8 cellular contexts compared by ENCODE assay signal in the genomic region with DNA sequence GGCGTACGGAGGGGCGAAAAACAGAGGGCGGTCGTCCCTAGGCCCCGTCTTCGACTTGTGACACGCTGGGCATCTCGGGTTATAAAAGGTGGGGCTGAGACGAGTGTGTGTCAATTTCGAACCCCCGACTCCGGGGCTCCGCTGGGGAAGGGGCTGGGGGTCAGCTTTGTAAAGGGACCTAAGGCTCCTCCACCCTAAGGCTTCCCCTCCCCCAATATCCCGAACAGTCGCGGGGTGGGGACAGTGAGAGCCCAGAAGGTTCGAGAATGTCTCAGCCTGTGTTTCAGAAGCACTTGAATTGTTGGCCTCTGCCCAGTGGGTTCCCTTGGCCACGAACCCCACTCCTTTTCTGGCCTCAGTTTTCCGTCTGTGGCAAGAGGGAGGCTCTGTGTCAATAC. TPM values are rescaled to one million over a fixed set of nuclear protein-coding genes. Genes with fewer than 3 reads are reported as not detected.
DNase-seq lines count a peak whose midpoint lies in the region; ATAC-seq and TF ChIP-seq lines count a peak whose summit lies in the region.

No MANE protein-coding gene starts in this region.

- no peak for TF ChIP-seq CTCF in BE2C (IDR thresholded peaks at IDR 0.05; ENCODE audit: low read depth, low read length)

- no peak for ATAC-seq in HG03135 (IDR thresholded peaks at IDR 0.05; ENCODE audit: unreplicated experiment)

- H3K27ac ChIP-seq in iPS DF 6.9 (ENCODE audit: low read length), result no peak overlapping the region

- H3K36me3 ChIP-seq in BE2C, result peaks cover 6% of the 10 kb centered on the region
- peaks cover 17% of the 10 kb centered on the region for H3K36me3 ChIP-seq in iPS DF 6.9 (ENCODE audit: control insufficient read depth, insufficient read depth, low read length)

- no peaks in the 10 kb centered on the region for H3K27me3 ChIP-seq in BE2C
- no peaks in the 10 kb centered on the region for H3K27me3 ChIP-seq in iPS DF 6.9 (ENCODE audit: control insufficient read depth, insufficient read depth, low read length)

- DNase-seq in BE2C (no peak), HT-29 (ENCODE audit: low spot score) (peak; percentile 63), anterior cingulate cortex (lab: John Stamatoyannopoulos, UW) (peak in 49 of 58 donors; percentile 8 to 75 (median 35)), iPS DF 6.9 (ENCODE audit: low read depth, low spot score) (no peak), skeletal muscle cell (ENCODE audit: low read depth) (no peak), T-helper 9 cell (no peak), SIG-M5 (lab: John Stamatoyannopoulos, UW) (no peak)

- H3K4me1 ChIP-seq in BE2C (no peaks in the 10 kb centered on the region), iPS DF 6.9 (ENCODE audit: control insufficient read depth, insufficient read depth, low read length) (peaks cover 3% of the 10 kb centered on the region; the same call in 1 of the 2 replicates)

- H3K4me3 ChIP-seq in BE2C (ENCODE audit: low read depth, low read length) (peak overlapping the region; percentile 88), iPS DF 6.9 (ENCODE audit: low read length) (peak overlapping the region; percentile 94), skeletal muscle cell (ENCODE audit: low read depth, low read length) (peak overlapping the region; percentile 93)

- WGBS in iPS DF 6.9 (ENCODE audit: insufficient coverage, insufficient read length), result no CpG with 5 or more reads among the region's 20 CpGs

- H3K9me3 ChIP-seq in BE2C (no peaks in the 10 kb centered on the region), iPS DF 6.9 (ENCODE audit: control insufficient read depth, insufficient read depth, low read length) (no peaks in the 10 kb centered on the region)

RNA-seq across cellular contexts. Expression of a gene that starts 0.5 kb away (rescaled TPM):
- polyA plus RNA-seq in BE2C (2012; ENCODE audit: insufficient read depth, insufficient read length, low read depth), result 76.2 TPM
- 492 and 534 TPM in 2 replicates for total RNA-seq in HT-29 (2014; rRNA removed; shearing (Covaris generic))

RNA-seq across cellular contexts. Expression of a gene that starts 25.4 kb away (rescaled TPM):
- polyA plus RNA-seq in BE2C (2012; ENCODE audit: insufficient read depth, insufficient read length, low read depth), result not detected
- not detected in 2 replicates for total RNA-seq in HT-29 (2014; rRNA removed; shearing (Covaris generic))

RNA-seq across cellular contexts. Expression of a gene that starts 33.6 kb away (rescaled TPM):
- 190 TPM for polyA plus RNA-seq in BE2C (2012; ENCODE audit: insufficient read depth, insufficient read length, low read depth)
- 300 and 310 TPM in 2 replicates for total RNA-seq in HT-29 (2014; rRNA removed; shearing (Covaris generic))

RNA-seq across cellular contexts. Expression of a gene that starts 42.8 kb away (rescaled TPM):
- polyA plus RNA-seq in BE2C (2012; ENCODE audit: insufficient read depth, insufficient read length, low read depth), result 0.26 TPM
- total RNA-seq in HT-29 (2014; rRNA removed; shearing (Covaris generic)), result not detected in 2 replicates

Comparison
In these comparisons a context has a peak if more than half of its experiments do, and no peak if none do; other contexts are left out.
1. DNase-seq: peak in HT-29 (single experiment) and anterior cingulate cortex (49 of 58); none in BE2C (single experiment), iPS DF 6.9 (single experiment), skeletal muscle cell (single experiment), T-helper 9 cell (single experiment) and SIG-M5 (single experiment).
2. Peak in every context shown above with its lines, with median percentiles within 50 percentile points of each other: H3K4me3 ChIP-seq.